In the genomic region with DNA sequence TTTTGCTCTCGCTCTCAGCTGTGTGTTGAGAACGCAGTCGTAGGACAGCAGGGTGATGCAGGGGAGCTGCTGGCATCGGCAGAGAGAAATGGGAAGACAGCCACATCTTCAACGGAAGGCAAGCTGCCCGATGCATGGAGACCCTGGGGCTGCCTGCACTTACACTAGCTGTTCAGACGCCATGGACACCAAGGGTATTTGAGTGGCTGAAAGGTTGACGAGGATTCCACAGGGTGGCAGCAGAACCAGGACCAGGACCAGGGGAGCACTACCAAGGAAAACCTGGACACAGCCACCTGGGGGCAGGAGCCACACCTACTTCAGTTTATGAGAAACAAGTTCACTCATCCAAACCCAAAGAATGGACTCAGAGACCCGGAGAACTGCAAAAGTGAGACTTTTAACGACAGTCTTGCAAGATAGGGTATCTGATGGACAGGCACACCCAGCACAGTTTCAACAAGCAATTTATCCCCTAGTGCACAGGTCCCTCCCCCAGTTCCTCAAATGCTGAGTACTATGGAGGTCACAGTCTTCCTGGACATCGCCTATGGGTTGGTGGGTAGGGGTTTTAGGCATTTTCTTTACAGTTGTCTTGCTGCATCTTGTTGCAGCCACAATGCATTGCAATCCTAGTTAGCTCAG, we compare ENCODE assay signal across 16 cellular contexts. TPM values are rescaled to one million over a fixed set of nuclear protein-coding genes. Genes with fewer than 3 reads are reported as not detected.
DNase-seq lines count a peak whose midpoint lies in the region; ATAC-seq, FAIRE-seq and TF ChIP-seq lines count a peak whose summit lies in the region.
"Had no signal": no experiment of that assay in that cellular context is flagged by ENCODE, and none has a peak within 500 bp of the region (broad histone marks: within the 10 kb centered on the region; RNA-seq: fewer than 3 reads in every experiment).

No MANE protein-coding gene starts in this region.

- H3K9me3 Mint-ChIP-seq in neural progenitor cell = peaks cover 2% of the 10 kb centered on the region
- H3K9me3 Mint-ChIP-seq in stimulated activated naive CD8-positive, alpha-beta T cell treated with anti-CD3 and anti-CD28 coated beads, Interleukin-15, amount 100 ng/mL, for 72 hours = no peaks in the 10 kb centered on the region
- H3K9me3 Mint-ChIP-seq: dendritic cell treated with granulocyte-macrophage colony-stimulating factor and Interleukin-4, amounts not matched to agents 40 ng/mL and 50 ng/mL, for 4 days; mesothelial cell of epicardium had no signal

- no peaks in the 10 kb centered on the region for H3K36me3 Mint-ChIP-seq in neural progenitor cell
- H3K36me3 Mint-ChIP-seq: mesothelial cell of epicardium had no signal

- H3K27ac ChIP-seq in neural progenitor cell = no peak overlapping the region
- H3K27ac ChIP-seq: upper lobe of left lung had no signal

- H3K79me2 ChIP-seq in neural progenitor cell (ENCODE audit: low read depth) = no peaks in the 10 kb centered on the region

- no peak overlapping the region for H3K4me3 Mint-ChIP-seq in neural progenitor cell
- H3K4me3 Mint-ChIP-seq in stimulated activated naive CD8-positive, alpha-beta T cell treated with anti-CD3 and anti-CD28 coated beads, Interleukin-15, amount 100 ng/mL, for 72 hours = no peak overlapping the region
- H3K4me3 Mint-ChIP-seq: dendritic cell treated with granulocyte-macrophage colony-stimulating factor and Interleukin-4, amounts not matched to agents 40 ng/mL and 50 ng/mL, for 4 days; mesothelial cell of epicardium had no signal

- H3F3A ChIP-seq in neural progenitor cell (ENCODE audit: low read depth) = no peaks in the 10 kb centered on the region

- H3K27me3 Mint-ChIP-seq in neural progenitor cell (ENCODE audit: insufficient read depth, low read depth) = peaks cover 14% of the 10 kb centered on the region
- H3K27me3 Mint-ChIP-seq in stimulated activated naive CD8-positive, alpha-beta T cell treated with anti-CD3 and anti-CD28 coated beads, Interleukin-15, amount 100 ng/mL, for 72 hours = peaks cover 11% of the 10 kb centered on the region

- H2AFZ ChIP-seq in neural progenitor cell (replicated peaks) = no peak overlapping the region

- intact Hi-C loops in left ventricle myocardium superior (cut with micrococcal nuclease) = no loop called here

- DNase-seq in SIG-M5 treated with dmso at 0.1 percent for 504 hours (lab: John Stamatoyannopoulos, UW; ENCODE audit: unreplicated experiment) (peak; percentile 55), SIG-M5 (lab: John Stamatoyannopoulos, UW) (no peak), NCI-H345 treated with DMSO at 0.1 percent for 48 hours (lab: John Stamatoyannopoulos, UW; ENCODE audit: unreplicated experiment) (peak; percentile 38), bronchial epithelial cell (ENCODE audit: low read depth) (no peak), neural progenitor cell (ENCODE audit: low spot score) (peak; percentile 31), left ventricle myocardium superior (no peak)
- no peak for DNase-seq in stimulated activated naive CD8-positive, alpha-beta T cell treated with anti-CD3 and anti-CD28 coated beads, Interleukin-15, amount 100 ng/mL, for 72 hours
- DNase-seq: activated effector memory CD4-positive, alpha-beta T cell treated with anti-CD3 and anti-CD28 coated beads, Interleukin-2, amount 50 U/mL, for 16 hours; glutamatergic neuron; RPMI8226 had no signal

- peak; percentile 24 for TF ChIP-seq CTCF in bronchial epithelial cell (IDR thresholded peaks at IDR 0.05; ENCODE audit: insufficient read depth, low read length, severe bottlenecking)
- peak; percentile 23 for TF ChIP-seq CTCF in neural progenitor cell (IDR thresholded peaks at IDR 0.05)

- peak overlapping the region; percentile 44 for H3K27ac Mint-ChIP-seq in neural progenitor cell
- H3K27ac Mint-ChIP-seq in stimulated activated naive CD8-positive, alpha-beta T cell treated with anti-CD3 and anti-CD28 coated beads, Interleukin-15, amount 100 ng/mL, for 72 hours = no peak overlapping the region
- H3K27ac Mint-ChIP-seq: dendritic cell treated with granulocyte-macrophage colony-stimulating factor and Interleukin-4, amounts not matched to agents 40 ng/mL and 50 ng/mL, for 4 days; mesothelial cell of epicardium had no signal

- no peak overlapping the region for H3K4me3 ChIP-seq in bronchial epithelial cell (ENCODE audit: low read depth, low read length)
- no peak overlapping the region for H3K4me3 ChIP-seq in neural progenitor cell
- H3K4me3 ChIP-seq: upper lobe of left lung had no signal

- H3K4me1 ChIP-seq in neural progenitor cell = no peaks in the 10 kb centered on the region
- H3K4me1 ChIP-seq: upper lobe of left lung had no signal

- no peaks in the 10 kb centered on the region for H4K20me1 ChIP-seq in neural progenitor cell (ENCODE audit: low read depth)

- FAIRE-seq in bronchial epithelial cell (lab: Jason Lieb, UNC) = no peak
- FAIRE-seq: GM19239 had no signal

- H3K9me3 ChIP-seq in neural progenitor cell (ENCODE audit: low read depth) = no peaks in the 10 kb centered on the region
- H3K9me3 ChIP-seq: upper lobe of left lung had no signal

- H3K4me2 ChIP-seq in neural progenitor cell = no peak overlapping the region

- ATAC-seq in HG03045 (IDR thresholded peaks at IDR 0.05; ENCODE audit: unreplicated experiment) (no peak), left ventricle myocardium superior (no peak)
- no peak for ATAC-seq in stimulated activated naive CD8-positive, alpha-beta T cell treated with anti-CD3 and anti-CD28 coated beads, Interleukin-15, amount 100 ng/mL, for 72 hours
- ATAC-seq: activated CD4-positive, CD25-positive, alpha-beta regulatory T cell treated with anti-CD3 and anti-CD28 coated beads, Interleukin-2, amount 50 U/mL, for 24 hours had no signal

- no peaks in the 10 kb centered on the region for H3K36me3 ChIP-seq in bronchial epithelial cell (ENCODE audit: control insufficient read depth, insufficient read depth, low read length)
- H3K36me3 ChIP-seq in neural progenitor cell = no peaks in the 10 kb centered on the region
- H3K36me3 ChIP-seq: upper lobe of left lung had no signal

- peaks cover 1% of the 10 kb centered on the region for H3K27me3 ChIP-seq in bronchial epithelial cell (ENCODE audit: control insufficient read depth, insufficient read depth, low read length)
- peaks cover 11% of the 10 kb centered on the region for H3K27me3 ChIP-seq in neural progenitor cell
- H3K27me3 ChIP-seq: upper lobe of left lung had no signal

- peaks cover 22% of the 10 kb centered on the region for H3K4me1 Mint-ChIP-seq in neural progenitor cell
- no peaks in the 10 kb centered on the region for H3K4me1 Mint-ChIP-seq in stimulated activated naive CD8-positive, alpha-beta T cell treated with anti-CD3 and anti-CD28 coated beads, Interleukin-15, amount 100 ng/mL, for 72 hours
- H3K4me1 Mint-ChIP-seq: mesothelial cell of epicardium had no signal

- no peak overlapping the region for H3K9ac ChIP-seq in neural progenitor cell

RNA-seq across cellular contexts. Expression of a gene that starts 56.3 kb away (rescaled TPM):
- total RNA-seq in bronchial epithelial cell = 97.8 and 117 TPM in 2 replicates
- 32.3 and 60.1 TPM in 2 replicates for total RNA-seq in neural progenitor cell (ENCODE audit: low replicate concordance)
- 130 TPM for total RNA-seq in left ventricle myocardium superior

RNA-seq across cellular contexts. Expression of a gene that starts 57.2 kb away (rescaled TPM):
- total RNA-seq in bronchial epithelial cell = not detected in 2 replicates
- not detected in 2 replicates for total RNA-seq in neural progenitor cell (ENCODE audit: low replicate concordance)
- not detected for total RNA-seq in left ventricle myocardium superior
- total RNA-seq: mesothelial cell of epicardium, upper lobe of left lung had no signal

Comparison
In these comparisons a context has a peak if more than half of its experiments do, and no peak if none do; other contexts are left out.
1. DNase-seq: peak in SIG-M5 treated with dmso at 0.1 percent for 504 hours (single experiment), NCI-H345 treated with DMSO at 0.1 percent for 48 hours (single experiment) and neural progenitor cell (single experiment); none in SIG-M5 (single experiment), bronchial epithelial cell (single experiment), stimulated activated naive CD8-positive, alpha-beta T cell treated with anti-CD3 and anti-CD28 coated beads, Interleukin-15, amount 100 ng/mL, for 72 hours (0 of 2) and left ventricle myocardium superior (single experiment).